ENCODE assay signal across 23 cellular contexts in the genomic region with DNA sequence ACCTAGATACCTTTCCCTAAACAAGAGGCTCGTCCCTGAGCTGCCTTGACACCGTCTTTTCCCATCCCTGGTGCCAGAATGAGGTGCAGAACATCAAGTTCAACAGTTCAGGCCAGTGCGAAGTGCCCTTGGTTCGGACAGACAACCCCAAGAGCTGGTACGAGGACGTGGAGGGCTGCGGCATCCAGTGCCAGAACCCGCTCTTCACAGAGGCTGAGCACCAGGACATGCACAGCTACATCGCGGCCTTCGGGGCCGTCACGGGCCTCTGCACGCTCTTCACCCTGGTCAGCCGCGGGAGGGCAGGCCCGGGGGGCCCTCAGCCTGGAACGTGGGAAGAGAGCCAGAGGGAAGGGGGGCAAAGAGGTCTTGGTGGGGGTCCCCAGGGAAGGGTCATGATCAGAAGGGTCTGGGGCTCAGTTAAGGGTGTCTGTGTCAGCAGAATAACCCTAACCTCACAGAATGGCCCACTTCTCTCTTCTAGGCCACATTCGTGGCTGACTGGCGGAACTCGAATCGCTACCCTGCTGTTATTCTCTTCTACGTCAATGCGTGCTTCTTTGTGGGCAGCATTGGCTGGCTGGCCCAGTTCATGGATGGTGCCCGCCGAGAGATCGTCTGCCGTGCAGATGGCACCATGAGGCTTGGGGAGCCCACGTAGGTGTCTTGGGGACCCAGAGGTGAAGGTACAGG. TPM values are rescaled to one million over a fixed set of nuclear protein-coding genes. Genes with fewer than 3 reads are reported as not detected.
"Had no signal": no experiment of that assay in that cellular context is flagged by ENCODE, and none has a peak within 500 bp of the region (broad histone marks: within the 10 kb centered on the region; RNA-seq: fewer than 3 reads in every experiment).

No MANE protein-coding gene starts in this region.

- H3K27me3 ChIP-seq: colonic mucosa, gastrocnemius medialis, neutrophil, pancreas, transverse colon, upper lobe of right lung, vagina had no signal

- DNase-seq: colonic mucosa; effector CD8-positive, alpha-beta T cell; endodermal cell; foreskin fibroblast; gastrocnemius medialis; head of caudate nucleus; kidney; left cardiac atrium; left lung; mesendoderm; midbrain; naive thymus-derived CD4-positive, alpha-beta T cell; pancreas; retina; stimulated activated CD4-positive, alpha-beta T cell treated with anti-CD3 and anti-CD28 coated beads, Interleukin-2, amount 100 ng/mL, for 24 hours; stimulated activated CD4-positive, alpha-beta T cell treated with anti-CD3 and anti-CD28 coated beads, Interleukin-4, amount 100 ng/mL, for 4 hours; stimulated activated naive B cell treated with anti-CD40 and anti-IgM and Interleukin-4, amounts not matched to agents 10 μg/mL and 1 μg/mL and 100 μg/mL, for 72 hours; transverse colon; upper lobe of right lung had no signal

- H3K9me3 ChIP-seq: colonic mucosa, gastrocnemius medialis, left lung, neutrophil, pancreas, thoracic aorta, transverse colon, upper lobe of right lung, vagina had no signal

- H3K4me3 ChIP-seq: colonic mucosa, gastrocnemius medialis, left lung, pancreas, thoracic aorta, transverse colon, upper lobe of right lung, vagina had no signal

- H3K27ac ChIP-seq: colonic mucosa, epithelial cell of prostate, gastrocnemius medialis, left lung, neutrophil, pancreas, thoracic aorta, transverse colon, upper lobe of right lung, vagina had no signal

- H3K4me1 ChIP-seq: colonic mucosa, gastrocnemius medialis, left lung, pancreas, transverse colon, upper lobe of right lung, vagina had no signal

- FAIRE-seq: kidney, pancreas had no signal

- H3K36me3 ChIP-seq: colonic mucosa, gastrocnemius medialis, left lung, neutrophil, pancreas, thoracic aorta, transverse colon, upper lobe of right lung had no signal

RNA-seq across cellular contexts. Expression of a gene that starts 16.8 kb away (rescaled TPM):
- polyA plus RNA-seq: naive thymus-derived CD4-positive, alpha-beta T cell had no signal
